Comparison of ENCODE assay signal across 8 cellular contexts in the genomic region with DNA sequence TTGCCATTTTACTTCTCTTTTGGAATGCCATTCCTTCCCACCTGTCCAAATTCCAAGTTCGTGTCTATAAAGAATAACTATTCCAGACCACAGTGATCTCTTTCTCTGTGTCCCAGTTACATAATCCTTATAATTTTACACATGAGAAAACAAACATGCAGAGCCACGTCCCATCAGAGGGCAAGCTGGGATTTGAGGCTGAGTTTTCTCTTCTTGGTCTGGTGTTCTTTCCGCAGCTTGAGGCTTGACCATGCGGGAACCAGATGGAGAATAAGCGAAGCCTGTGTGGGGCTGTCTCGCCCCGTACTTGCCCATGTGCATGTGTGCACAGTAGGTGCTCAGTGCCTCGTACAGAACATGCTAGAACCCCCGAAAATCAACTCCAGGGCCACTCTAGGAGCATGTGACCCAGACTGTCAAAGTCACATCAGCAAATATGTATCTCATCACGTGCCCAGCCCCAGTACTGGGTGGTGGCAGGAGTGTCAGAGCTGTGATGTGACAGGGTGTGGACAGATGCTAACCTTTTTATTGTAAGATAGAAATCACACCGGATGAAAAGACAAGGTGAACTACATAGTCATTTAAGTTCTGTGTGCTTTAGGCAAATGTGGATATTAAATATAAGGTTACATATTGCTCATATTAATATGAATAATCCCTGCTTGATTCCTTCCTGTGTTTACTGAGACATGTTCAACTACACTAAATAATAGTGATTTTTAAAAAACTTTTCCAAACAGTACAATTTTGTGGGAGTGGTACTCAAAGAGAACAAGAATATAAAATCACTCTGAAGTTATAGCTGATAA. TPM values are rescaled to one million over a fixed set of nuclear protein-coding genes. Genes with fewer than 3 reads are reported as not detected.
DNase-seq lines count a peak whose midpoint lies in the region; ATAC-seq, FAIRE-seq and TF ChIP-seq lines count a peak whose summit lies in the region.

No MANE protein-coding gene starts in this region.

- no peak overlapping the region for H3K9ac ChIP-seq in HUES6 (ENCODE audit: low read length)

- intact Hi-C loops in lower lobe of right lung (cut with DNase I): no loop called here

- H3K36me3 ChIP-seq in HUES6 (ENCODE audit: control insufficient read depth, insufficient read depth, low read length) (peaks cover 61% of the 10 kb centered on the region), lower lobe of right lung (peaks cover 47% of the 10 kb centered on the region)

- no peak for DNase-seq in astrocyte of the spinal cord (ENCODE audit: low read depth, low spot score)
- no peak for DNase-seq in lower lobe of right lung
- no peak for DNase-seq in H54 (ENCODE audit: insufficient read length, low spot score)
- DNase-seq in KG1 (lab: John Stamatoyannopoulos, UW): no peak
- DNase-seq in NK-92 treated with Interleukin-12 subunit alpha and Interleukin-12 subunit beta, amount 100 ng/mL, for 24 hours (lab: John Stamatoyannopoulos, UW): no peak

- H3K27ac ChIP-seq in 22Rv1 (peak overlapping the region; percentile 89), HUES6 (ENCODE audit: low read depth, low read length) (no peak overlapping the region), lower lobe of right lung (no peak overlapping the region)

- H3K4me3 ChIP-seq in HUES6 (ENCODE audit: low read depth, low read length) (peak overlapping the region; percentile 74; the same call in 1 of the 2 replicates), astrocyte of the spinal cord (ENCODE audit: low read depth, low read length) (peak overlapping the region; percentile 70), lower lobe of right lung (peak overlapping the region; percentile 83)

- H3K4me1 ChIP-seq in HUES6 (ENCODE audit: control insufficient read depth, insufficient read depth, low read length) (peaks cover 20% of the 10 kb centered on the region), lower lobe of right lung (peaks cover 34% of the 10 kb centered on the region)

- no peak for TF ChIP-seq POLR2A in H54 (IDR thresholded peaks at IDR 0.05; ENCODE audit: low read depth, low read length)

- H3K27me3 ChIP-seq in HUES6 (ENCODE audit: control insufficient read depth, insufficient read depth, low read length): no peaks in the 10 kb centered on the region
- no peaks in the 10 kb centered on the region for H3K27me3 ChIP-seq in lower lobe of right lung (ENCODE audit: low read depth)

- H3K9me3 ChIP-seq in HUES6 (ENCODE audit: control insufficient read depth, insufficient read depth, low read depth, low read length) (no peaks in the 10 kb centered on the region), lower lobe of right lung (no peaks in the 10 kb centered on the region)

- no peak for ATAC-seq in lower lobe of right lung
- ATAC-seq in HG02610 (IDR thresholded peaks at IDR 0.05; ENCODE audit: unreplicated experiment): no peak

- no peak for TF ChIP-seq CTCF in 22Rv1 (IDR thresholded peaks at IDR 0.05)
- TF ChIP-seq CTCF in astrocyte of the spinal cord (IDR thresholded peaks at IDR 0.05; ENCODE audit: low read depth, low read length): no peak
- TF ChIP-seq CTCF in lower lobe of right lung (IDR thresholded peaks at IDR 0.05): no peak

- in situ Hi-C loops in astrocyte of the spinal cord (cut with HindIII; ENCODE audit: low sequenced_read_pairs): no loop called here

- no peak for FAIRE-seq in H54 (lab: Jason Lieb, UNC)

RNA-seq across cellular contexts. Expression of a gene that starts 3.2 kb away (rescaled TPM):
- 70.9 TPM for total RNA-seq in lower lobe of right lung
